In the genomic region with DNA sequence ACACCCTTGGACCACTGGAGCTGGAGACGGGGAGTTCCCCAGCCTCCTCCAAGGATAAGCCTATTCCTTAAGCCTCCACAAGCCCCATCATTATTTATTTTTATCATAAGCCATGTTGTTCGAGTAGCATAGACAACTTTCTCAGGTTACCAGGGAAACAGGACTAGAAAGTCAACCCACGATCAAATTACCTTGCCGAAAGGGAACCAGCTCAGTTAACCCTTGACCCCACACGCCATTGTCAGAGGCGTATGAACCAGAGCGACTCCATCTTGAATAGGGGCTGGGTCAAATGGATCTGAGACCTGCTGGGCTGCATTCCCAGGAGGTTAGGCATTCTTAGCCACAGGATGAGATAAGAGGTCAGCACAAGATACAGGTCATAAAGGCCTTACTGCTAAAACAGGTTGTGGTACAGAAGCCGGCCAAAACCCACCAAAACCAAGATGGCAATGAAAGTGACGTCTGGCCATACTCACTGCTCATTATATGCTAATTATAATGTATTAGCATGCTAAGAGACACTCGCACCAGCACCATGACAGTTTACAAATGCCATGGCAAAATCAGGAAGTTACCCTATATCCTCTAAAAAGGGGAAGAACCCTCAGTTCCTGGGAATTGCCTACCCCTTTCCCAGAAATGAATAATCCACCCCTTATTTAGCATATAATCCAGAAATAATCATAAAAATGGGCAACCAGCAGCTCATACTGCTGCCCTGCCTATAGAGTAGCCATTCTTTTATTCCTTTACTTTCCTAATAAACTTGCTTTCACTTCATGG, we compare ENCODE assay signal across 1 cellular context.
TF ChIP-seq lines count a peak whose summit lies in the region.

No MANE protein-coding gene starts in this region.

TF ChIP-seq in GM23338, 12 proteins besides CTCF, POLR2A, EP300 and RAD21 (continued from another document):
- TF ChIP-seq, protein P1, sequence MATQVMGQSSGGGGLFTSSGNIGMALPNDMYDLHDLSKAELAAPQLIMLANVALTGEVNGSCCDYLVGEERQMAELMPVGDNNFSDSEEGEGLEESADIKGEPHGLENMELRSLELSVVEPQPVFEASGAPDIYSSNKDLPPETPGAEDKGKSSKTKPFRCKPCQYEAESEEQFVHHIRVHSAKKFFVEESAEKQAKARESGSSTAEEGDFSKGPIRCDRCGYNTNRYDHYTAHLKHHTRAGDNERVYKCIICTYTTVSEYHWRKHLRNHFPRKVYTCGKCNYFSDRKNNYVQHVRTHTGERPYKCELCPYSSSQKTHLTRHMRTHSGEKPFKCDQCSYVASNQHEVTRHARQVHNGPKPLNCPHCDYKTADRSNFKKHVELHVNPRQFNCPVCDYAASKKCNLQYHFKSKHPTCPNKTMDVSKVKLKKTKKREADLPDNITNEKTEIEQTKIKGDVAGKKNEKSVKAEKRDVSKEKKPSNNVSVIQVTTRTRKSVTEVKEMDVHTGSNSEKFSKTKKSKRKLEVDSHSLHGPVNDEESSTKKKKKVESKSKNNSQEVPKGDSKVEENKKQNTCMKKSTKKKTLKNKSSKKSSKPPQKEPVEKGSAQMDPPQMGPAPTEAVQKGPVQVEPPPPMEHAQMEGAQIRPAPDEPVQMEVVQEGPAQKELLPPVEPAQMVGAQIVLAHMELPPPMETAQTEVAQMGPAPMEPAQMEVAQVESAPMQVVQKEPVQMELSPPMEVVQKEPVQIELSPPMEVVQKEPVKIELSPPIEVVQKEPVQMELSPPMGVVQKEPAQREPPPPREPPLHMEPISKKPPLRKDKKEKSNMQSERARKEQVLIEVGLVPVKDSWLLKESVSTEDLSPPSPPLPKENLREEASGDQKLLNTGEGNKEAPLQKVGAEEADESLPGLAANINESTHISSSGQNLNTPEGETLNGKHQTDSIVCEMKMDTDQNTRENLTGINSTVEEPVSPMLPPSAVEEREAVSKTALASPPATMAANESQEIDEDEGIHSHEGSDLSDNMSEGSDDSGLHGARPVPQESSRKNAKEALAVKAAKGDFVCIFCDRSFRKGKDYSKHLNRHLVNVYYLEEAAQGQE (IDR thresholded peaks at IDR 0.05; ENCODE audit: unreplicated experiment) = no peak
- TF ChIP-seq ZNF331 (CRISPR knock-in tag; IDR thresholded peaks at IDR 0.05; ENCODE audit: low read depth) (0 out of 2 replicates have a peak, but pooled peaks have one; percentile 26), CREB1 (CRISPR knock-in tag; IDR thresholded peaks at IDR 0.05; ENCODE audit: low read depth) (no peak), POLR2AphosphoS5 (IDR thresholded peaks at IDR 0.05; ENCODE audit: low read depth) (no peak)
- TF ChIP-seq, protein P2, sequence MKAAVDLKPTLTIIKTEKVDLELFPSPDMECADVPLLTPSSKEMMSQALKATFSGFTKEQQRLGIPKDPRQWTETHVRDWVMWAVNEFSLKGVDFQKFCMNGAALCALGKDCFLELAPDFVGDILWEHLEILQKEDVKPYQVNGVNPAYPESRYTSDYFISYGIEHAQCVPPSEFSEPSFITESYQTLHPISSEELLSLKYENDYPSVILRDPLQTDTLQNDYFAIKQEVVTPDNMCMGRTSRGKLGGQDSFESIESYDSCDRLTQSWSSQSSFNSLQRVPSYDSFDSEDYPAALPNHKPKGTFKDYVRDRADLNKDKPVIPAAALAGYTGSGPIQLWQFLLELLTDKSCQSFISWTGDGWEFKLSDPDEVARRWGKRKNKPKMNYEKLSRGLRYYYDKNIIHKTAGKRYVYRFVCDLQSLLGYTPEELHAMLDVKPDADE (IDR thresholded peaks at IDR 0.05) = no peak
